In the genomic region with DNA sequence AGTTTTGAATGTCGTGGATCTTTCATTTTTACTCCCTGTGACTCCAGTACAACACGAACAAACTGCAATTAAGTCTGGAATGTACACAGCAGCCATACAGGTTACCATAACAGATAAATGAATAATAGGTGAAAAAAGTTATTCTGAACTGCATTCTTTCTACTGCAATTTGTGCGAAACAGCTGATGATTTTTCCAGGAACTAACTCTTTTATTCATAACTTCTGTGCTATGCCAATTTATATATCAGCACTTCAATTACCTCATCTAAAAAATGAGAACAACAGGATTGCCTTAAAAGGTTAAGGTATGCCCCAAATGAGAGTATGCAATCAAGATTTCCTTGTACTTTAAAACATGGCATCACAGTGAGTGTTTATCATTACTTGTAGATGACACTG, we compare ENCODE assay signal across 24 cellular contexts.
"Had no signal": no experiment of that assay in that cellular context is flagged by ENCODE, and none has a peak within 500 bp of the region (broad histone marks: within the 10 kb centered on the region; RNA-seq: fewer than 3 reads in every experiment).

No MANE protein-coding gene starts in this region.

- H3K27me3 Mint-ChIP-seq: naive thymus-derived CD4-positive, alpha-beta T cell had no signal

- H3K27ac ChIP-seq: coronary artery, dorsolateral prefrontal cortex, esophagus muscularis mucosa, gastrocnemius medialis, heart right ventricle, left lung, lower lobe of right lung had no signal

- DNase-seq: dermis blood vessel endothelial cell; dorsolateral prefrontal cortex; effector CD4-positive, alpha-beta T cell; effector memory CD4-positive, alpha-beta T cell; foreskin fibroblast; foreskin melanocyte; gastrocnemius medialis; glutamatergic neuron; head of caudate nucleus; heart right ventricle; hippocampal formation; left cardiac atrium; left lung; left ventricle myocardium superior; lower lobe of right lung; mesenchymal stem cell; midbrain; naive thymus-derived CD4-positive, alpha-beta T cell had no signal

- ATAC-seq: gastrocnemius medialis; heart right ventricle; left cardiac atrium; left lung; left ventricle myocardium superior; lower lobe of right lung; naive thymus-derived CD4-positive, alpha-beta T cell had no signal

- H3K9me3 ChIP-seq: esophagus muscularis mucosa, gastrocnemius medialis, lower lobe of right lung had no signal

- H3K36me3 ChIP-seq: esophagus muscularis mucosa, gastrocnemius medialis, heart right ventricle, left lung, lower lobe of right lung had no signal

- H3K4me1 Mint-ChIP-seq: naive thymus-derived CD4-positive, alpha-beta T cell had no signal

- H3K4me3 ChIP-seq: coronary artery, dorsolateral prefrontal cortex, esophagus muscularis mucosa, gastrocnemius medialis, heart right ventricle, left lung, lower lobe of right lung had no signal

- H3K27ac Mint-ChIP-seq: naive thymus-derived CD4-positive, alpha-beta T cell had no signal

- H3K4me1 ChIP-seq: esophagus muscularis mucosa, gastrocnemius medialis, heart right ventricle, left lung, lower lobe of right lung had no signal

- H3K36me3 Mint-ChIP-seq: naive thymus-derived CD4-positive, alpha-beta T cell had no signal

- H3K4me3 Mint-ChIP-seq: naive thymus-derived CD4-positive, alpha-beta T cell had no signal

- FAIRE-seq: colon, endothelial cell of umbilical vein, islet of Langerhans, keratinocyte had no signal

- H3K27me3 ChIP-seq: esophagus muscularis mucosa, gastrocnemius medialis, heart right ventricle, left lung had no signal
